In genomic region chr21:45901061-45901690, GRCh38 we compare ENCODE assay signal across 28 cellular contexts.
DNase-seq lines count a peak whose midpoint lies in the region; ATAC-seq, FAIRE-seq and TF ChIP-seq lines count a peak whose summit lies in the region.
"Had no signal": no experiment of that assay in that cellular context is flagged by ENCODE, and none has a peak within 500 bp of the region (broad histone marks: within the 10 kb centered on the region; RNA-seq: fewer than 3 reads in every experiment).

No MANE protein-coding gene starts in this region.

- peaks cover 13% of the 10 kb centered on the region for H3K36me3 Mint-ChIP-seq in chondrocyte (ENCODE audit: low read depth)
- H3K36me3 Mint-ChIP-seq: CD4-positive, alpha-beta memory T cell had no signal

- H3K4me1 Mint-ChIP-seq in chondrocyte (ENCODE audit: low read depth), result no peaks in the 10 kb centered on the region

- H3K4me2 ChIP-seq in HepG2 (ENCODE audit: low read depth, low read length) (no peak overlapping the region), mesenchymal stem cell (ENCODE audit: low read length, poor library complexity, severe bottlenecking) (no peak overlapping the region)
- H3K4me2 ChIP-seq: A549 had no signal

- no peak overlapping the region for H3K27ac ChIP-seq in right lobe of liver
- H3K27ac ChIP-seq in HepG2 (ENCODE audit: extremely low read length, insufficient read depth, low read length), result no peak overlapping the region
- no peak overlapping the region for H3K27ac ChIP-seq in mesenchymal stem cell (ENCODE audit: low read length, poor library complexity, severe bottlenecking)
- H3K27ac ChIP-seq in aorta (ENCODE audit: low read depth in 1 of 2, low read length in 2 of 2), result no peak overlapping the region
- H3K27ac ChIP-seq: A549, RWPE1, SK-N-MC had no signal

- H3K9me3 ChIP-seq in right lobe of liver, result no peaks in the 10 kb centered on the region
- no peaks in the 10 kb centered on the region for H3K9me3 ChIP-seq in HepG2 (ENCODE audit: low read length)
- no peaks in the 10 kb centered on the region for H3K9me3 ChIP-seq in mesenchymal stem cell (ENCODE audit: control insufficient read depth, low read length)
- H3K9me3 ChIP-seq in aorta (ENCODE audit: control insufficient read depth, low read length), result no peaks in the 10 kb centered on the region
- H3K9me3 ChIP-seq: A549, MG63 had no signal

- H2AK5ac ChIP-seq in mesenchymal stem cell (ENCODE audit: low read length, severe bottlenecking), result peak overlapping the region; percentile 5

- H3K27ac Mint-ChIP-seq in chondrocyte (ENCODE audit: unreplicated experiment), result no peak overlapping the region

- no peak overlapping the region for H3K4me3 Mint-ChIP-seq in chondrocyte (ENCODE audit: unreplicated experiment)
- H3K4me3 Mint-ChIP-seq: CD4-positive, alpha-beta memory T cell had no signal

- WGBS in right lobe of liver (ENCODE audit: insufficient coverage, low coverage, low lambda C conversion rate, missing lambda C conversion rate), result no CpG with 5 or more reads among the region's 15 CpGs
- WGBS in HepG2 (ENCODE audit: low lambda C conversion rate), result 34% methylated on average over 8 of the region's 15 CpGs
- WGBS in mesenchymal stem cell, result 90% methylated on average over 15 of the region's 15 CpGs
- WGBS in aorta, 2 donors, result 96% methylated on average over 15 of the region's 15 CpGs

- no peaks in the 10 kb centered on the region for H4K20me1 ChIP-seq in HepG2 (ENCODE audit: insufficient read depth, low read length)

- ATAC-seq in right lobe of liver, result no peak
- no peak for ATAC-seq in HepG2
- no peak for ATAC-seq in aorta (ENCODE audit: low FRiP score)
- no peak for ATAC-seq in GM21447 (IDR thresholded peaks at IDR 0.05; ENCODE audit: unreplicated experiment)
- ATAC-seq: A549 had no signal

- no peak overlapping the region for H3K4me3 ChIP-seq in right lobe of liver
- no peak overlapping the region for H3K4me3 ChIP-seq in HepG2 (replicated peaks in 1 of 3; ENCODE audit: insufficient read depth in 1 of 3, low read depth in 2 of 3, low read length in 3 of 3)
- H3K4me3 ChIP-seq in mesenchymal stem cell (ENCODE audit: insufficient read depth in 1 of 2, low read depth in 1 of 2, low read length in 2 of 2), result no peak overlapping the region
- no peak overlapping the region for H3K4me3 ChIP-seq in aorta (ENCODE audit: low read length in 2 of 2)
- H3K4me3 ChIP-seq: A549, MG63, SK-N-MC had no signal

- no peaks in the 10 kb centered on the region for H3K79me1 ChIP-seq in mesenchymal stem cell (replicated peaks; ENCODE audit: low read length, poor library complexity, severe bottlenecking)

- H3K4ac ChIP-seq in mesenchymal stem cell (ENCODE audit: low read depth in 1 of 2, low read length in 2 of 2), result no peak overlapping the region

- no peak overlapping the region for H2BK120ac ChIP-seq in mesenchymal stem cell (ENCODE audit: low read depth, low read length)

- intact Hi-C loops in right lobe of liver (cut with DNase I), result no loop called here
- intact Hi-C loops in HepG2 (cut with micrococcal nuclease; ENCODE audit: unreplicated experiment), result no loop called here
- intact Hi-C loops in aorta (cut with DNase I), result no loop called here

- in situ Hi-C loops in HepG2 (cut with HindIII; ENCODE audit: extremely low pct_ligation_motif_present, low pct_unique_long_range_greater_than_20kb), result no loop called here

- H3K27me3 Mint-ChIP-seq in chondrocyte (ENCODE audit: low read depth), result peaks cover 2% of the 10 kb centered on the region
- H3K27me3 Mint-ChIP-seq: CD4-positive, alpha-beta memory T cell had no signal

- H3K79me2 ChIP-seq in HepG2 (ENCODE audit: insufficient read depth, low read length), result no peaks in the 10 kb centered on the region

- H3K36me3 ChIP-seq in right lobe of liver, result no peaks in the 10 kb centered on the region
- H3K36me3 ChIP-seq in HepG2 (replicated peaks in 1 of 2; ENCODE audit: control insufficient read depth in 1 of 2, insufficient read depth in 2 of 2, low read length in 2 of 2), result no peaks in the 10 kb centered on the region
- H3K36me3 ChIP-seq in mesenchymal stem cell (ENCODE audit: control insufficient read depth in 1 of 2, insufficient read depth in 2 of 2, low read depth in 1 of 2, low read length in 2 of 2), result peaks cover 21 to 43% of the 10 kb centered on the region in 2 experiments
- no peaks in the 10 kb centered on the region for H3K36me3 ChIP-seq in aorta (ENCODE audit: control insufficient read depth in 1 of 2, insufficient read depth in 2 of 2, low read length in 1 of 2)
- H3K36me3 ChIP-seq: MG63 had no signal

- no peak overlapping the region for H2BK12ac ChIP-seq in mesenchymal stem cell (ENCODE audit: low read length in 2 of 2)

- no peak overlapping the region for H3K23ac ChIP-seq in mesenchymal stem cell (ENCODE audit: low read length in 2 of 2)

- CTCF ChIA-PET in HepG2 (lab: Yijun Ruan, JAX; ENCODE audit: low intra/inter-chr PET ratio, low total read pairs), result no interaction called here

- H3K27me3 ChIP-seq in right lobe of liver (no peaks in the 10 kb centered on the region), HepG2 (ENCODE audit: control insufficient read depth in 1 of 2, insufficient read depth in 2 of 2, low read length in 2 of 2) (peaks cover 9 to 66% of the 10 kb centered on the region in 2 experiments), mesenchymal stem cell (ENCODE audit: control insufficient read depth in 1 of 2, insufficient read depth in 1 of 2, low read length in 2 of 2) (no peaks in the 10 kb centered on the region), aorta (ENCODE audit: control insufficient read depth in 1 of 2, insufficient read depth in 2 of 2, low read length in 1 of 2) (no peaks in the 10 kb centered on the region)
- H3K27me3 ChIP-seq: MG63 had no signal

- no peak for TF ChIP-seq RAD21 in HepG2 (CRISPR knock-in tag; IDR thresholded peaks at IDR 0.05)

- H3K9me3 Mint-ChIP-seq in chondrocyte (ENCODE audit: low read depth), result no peaks in the 10 kb centered on the region
- H3K9me3 Mint-ChIP-seq: CD4-positive, alpha-beta memory T cell had no signal

- peak overlapping the region in 1 of 2 experiments; percentile 8 for H3K14ac ChIP-seq in mesenchymal stem cell (ENCODE audit: low read length in 2 of 2)

- no peak overlapping the region for H3K18ac ChIP-seq in mesenchymal stem cell (ENCODE audit: low read depth in 1 of 2, low read length in 2 of 2)

- H3K4me1 ChIP-seq in right lobe of liver (no peaks in the 10 kb centered on the region), HepG2 (ENCODE audit: insufficient read depth, low read length) (no peaks in the 10 kb centered on the region), mesenchymal stem cell (ENCODE audit: control insufficient read depth, insufficient read depth, low read depth, low read length) (peaks cover 21% of the 10 kb centered on the region), aorta (ENCODE audit: control insufficient read depth in 1 of 2, insufficient read depth in 2 of 2, low read length in 2 of 2) (no peaks in the 10 kb centered on the region)
- H3K4me1 ChIP-seq: A549 had no signal

- BruUV-seq in HepG2 (replicated peaks; lab: Mats Ljungman, UMichigan), result no TSS peak

- DNase-seq in right lobe of liver (peak in 2 of 3 donors; percentile 10 to 49), HepG2 (ENCODE audit: low spot score) (no peak), chondrocyte (ENCODE audit: low spot score) (peak; percentile 89), mesenchymal stem cell (no peak), aorta (peak; percentile 21 to 63), pons (ENCODE audit: low spot score) (no peak)
- DNase-seq: C1 segment of cervical spinal cord; CD4-positive, alpha-beta memory T cell; COR-L47; DMS53; GOT3; HCEC 1CT; KG1; MG63; NCI-H1105 treated with DMSO at 0.1 percent for 48 hours; NCI-H146; NCI-H1930; NCI-H2107; NCI-H446; NCI-H524 treated with DMSO at 0.1 percent for 48 hours; NCI-H82; SHP77 treated with DMSO at 0.1 percent for 48 hours had no signal

- no peak overlapping the region for H4K8ac ChIP-seq in mesenchymal stem cell (ENCODE audit: low read length)

- no peak for TF ChIP-seq EP300 in HepG2 (IDR thresholded peaks at IDR 0.05; ENCODE audit: low read depth in 2 of 2, low read length in 2 of 2)
- TF ChIP-seq EP300 in HepG2 (CRISPR knock-in tag; IDR thresholded peaks at IDR 0.05; ENCODE audit: borderline replicate concordance), result no peak

- H3K9ac ChIP-seq in HepG2 (ENCODE audit: insufficient read depth, low read depth, low read length) (no peak overlapping the region), mesenchymal stem cell (ENCODE audit: low read length) (no peak overlapping the region)

- no peak overlapping the region for H2BK15ac ChIP-seq in mesenchymal stem cell (ENCODE audit: low read depth, poor library complexity, severe bottlenecking)

- H2AFZ ChIP-seq in HepG2 (ENCODE audit: low read length) (no peak overlapping the region), mesenchymal stem cell (ENCODE audit: low read depth, low read length) (no peak overlapping the region)

- TF ChIP-seq CTCF in right lobe of liver (IDR thresholded peaks at IDR 0.05) (no peak), HepG2 (CRISPR knock-in tag; IDR thresholded peaks at IDR 0.05) (no peak), chondrocyte (IDR thresholded peaks at IDR 0.05) (no peak)

- TF ChIP-seq POLR2A in right lobe of liver (IDR thresholded peaks at IDR 0.05) (no peak), HepG2 (IDR thresholded peaks at IDR 0.05; ENCODE audit: insufficient read depth in 1 of 2, low read depth in 2 of 2, low read length in 2 of 2) (no peak)

- POLR2A ChIA-PET in HepG2 (lab: Yijun Ruan, JAX), result no interaction called here

- H2BK5ac ChIP-seq in mesenchymal stem cell (ENCODE audit: low read depth, low read length, poor library complexity, severe bottlenecking), result no peak overlapping the region

- FAIRE-seq in HepG2 (lab: Jason Lieb, UNC), result no peak
- FAIRE-seq: A549, GM18507, HTR-8/SVneo had no signal

- no peak overlapping the region for H4K91ac ChIP-seq in mesenchymal stem cell (ENCODE audit: low read length)

Comparison
In these comparisons a context has a peak if more than half of its experiments do, and no peak if none do; other contexts are left out.
1. DNase-seq: peak in right lobe of liver (2 of 3), chondrocyte (single experiment) and aorta (2 of 2); none in HepG2 (single experiment), mesenchymal stem cell (single experiment) and pons (single experiment).